Comparison of ENCODE assay signal across 9 cellular contexts in genomic region chr1:197692965-197693364, GRCh38.
DNase-seq lines count a peak whose midpoint lies in the region; ATAC-seq and TF ChIP-seq lines count a peak whose summit lies in the region.
"Had no signal": no experiment of that assay in that cellular context is flagged by ENCODE, and none has a peak within 500 bp of the region (broad histone marks: within the 10 kb centered on the region; RNA-seq: fewer than 3 reads in every experiment).

No MANE protein-coding gene starts in this region.

- CTCF ChIA-PET in CD4-positive, alpha-beta memory T cell (lab: Charles Lee; ENCODE audit: partially characterized antibody) = interaction anchor here (0.7 to 2.0 kb wide), 3 partner anchors 82 to 209 kb away, joined by 3 to 12 read pairs (median 3); partner anchors contain the start of genes C1orf53 and DENND1B

- peak; percentile 50 for TF ChIP-seq CTCF in AG10803 (conservative IDR thresholded peaks at IDR 0.05; ENCODE audit: low read length)
- peak; percentile 29 for TF ChIP-seq CTCF in GM20000 (IDR thresholded peaks at IDR 0.05; ENCODE audit: extremely low read depth, missing control alignments)

- H3K4me3 Mint-ChIP-seq in CD4-positive, alpha-beta memory T cell = no peak overlapping the region

- H3K4me1 Mint-ChIP-seq in CD4-positive, alpha-beta memory T cell = peaks cover 17 to 42% (median 25%) of the 10 kb centered on the region in 4 donors

- no peaks in the 10 kb centered on the region for H3K27me3 ChIP-seq in CD4-positive, alpha-beta memory T cell (ENCODE audit: insufficient read depth, low read length)

- no peaks in the 10 kb centered on the region for H3K36me3 ChIP-seq in CD4-positive, alpha-beta memory T cell (ENCODE audit: insufficient read depth, low read length)

- POLR2A ChIA-PET in CD4-positive, alpha-beta memory T cell (lab: Charles Lee; ENCODE audit: partially characterized antibody) = no interaction called here

- peaks cover 0 to 7% of the 10 kb centered on the region in 2 donors for H3K9me3 ChIP-seq in CD4-positive, alpha-beta memory T cell (ENCODE audit: control insufficient read depth in 1 of 2, low read length in 2 of 2)

- H3K4me1 ChIP-seq in CD4-positive, alpha-beta memory T cell (ENCODE audit: insufficient read depth, low read length) = peaks cover 16% of the 10 kb centered on the region

- no peak overlapping the region for H3K4me3 ChIP-seq in AG10803 (ENCODE audit: low read length)
- no peak overlapping the region for H3K4me3 ChIP-seq in CD4-positive, alpha-beta memory T cell (ENCODE audit: low read length in 2 of 2)

- no peaks in the 10 kb centered on the region for H3K27me3 Mint-ChIP-seq in CD4-positive, alpha-beta memory T cell

- H3K27ac ChIP-seq in CD4-positive, alpha-beta memory T cell (ENCODE audit: low read depth, low read length) = no peak overlapping the region

- ATAC-seq in HG03342 (IDR thresholded peaks at IDR 0.05; ENCODE audit: unreplicated experiment) = no peak
- no peak for ATAC-seq in GM21526 (IDR thresholded peaks at IDR 0.05; ENCODE audit: low FRiP score, unreplicated experiment)
- no peak for ATAC-seq in HG02973 (IDR thresholded peaks at IDR 0.05; ENCODE audit: unreplicated experiment)

- H3K36me3 Mint-ChIP-seq in CD4-positive, alpha-beta memory T cell = peaks cover 21 to 30% of the 10 kb centered on the region in 2 donors

- intact Hi-C loops in CD4-positive, alpha-beta memory T cell (cut with micrococcal nuclease) = loop anchor here (1.0 kb wide), 1 partner anchor 176 kb away; no protein-coding TSS in a partner anchor

- H3K9me3 Mint-ChIP-seq in CD4-positive, alpha-beta memory T cell = peaks cover 0 to 17% (median 11%) of the 10 kb centered on the region in 8 donors

- DNase-seq in AG10803 (ENCODE audit: low read depth) (peak; percentile 47), GM20000 (ENCODE audit: low spot score) (peak; percentile 15), RPMI7951 (ENCODE audit: low read depth) (peak; percentile 23), glomerular visceral epithelial cell (ENCODE audit: extremely low spot score) (peak; percentile 18)
- no peak for DNase-seq in CD4-positive, alpha-beta memory T cell
- DNase-seq: activated naive CD4-positive, alpha-beta T cell had no signal

- no peak overlapping the region for H3K27ac Mint-ChIP-seq in CD4-positive, alpha-beta memory T cell

Comparison
In these comparisons a context has a peak if more than half of its experiments do, and no peak if none do; other contexts are left out.
1. DNase-seq: peak in AG10803 (single experiment), GM20000 (single experiment), RPMI7951 (single experiment) and glomerular visceral epithelial cell (single experiment); none in CD4-positive, alpha-beta memory T cell (0 of 5).